17 cellular contexts compared by ENCODE assay signal in genomic region chr4:61783050-61783449, GRCh38.
A peak's percentile ranks its signal among the peaks of the same experiment; 100 is the strongest.
DNase-seq lines count a peak whose midpoint lies in the region; ATAC-seq and TF ChIP-seq lines count a peak whose summit lies in the region.
"Had no signal": no experiment of that assay in that cellular context is flagged by ENCODE, and none has a peak within 500 bp of the region (broad histone marks: within the 10 kb centered on the region; RNA-seq: fewer than 3 reads in every experiment).

No MANE protein-coding gene starts in this region.

- no peaks in the 10 kb centered on the region for H3K27me3 Mint-ChIP-seq in Calu3 (ENCODE audit: unreplicated experiment)

- BruUV-seq in Calu3 (replicated peaks; lab: Mats Ljungman, UMichigan): no TSS peak

- no peaks in the 10 kb centered on the region for H3K36me3 Mint-ChIP-seq in Calu3 (ENCODE audit: insufficient read depth, unreplicated experiment)

- TF ChIP-seq CTCF in GM13976 (IDR thresholded peaks at IDR 0.05; ENCODE audit: borderline replicate concordance, control extremely low read depth, extremely low read depth, insufficient read depth, missing control alignments): no peak
- TF ChIP-seq CTCF in Calu3 (IDR thresholded peaks at IDR 0.05; ENCODE audit: unreplicated experiment): no peak

- DNase-seq in posterior cingulate gyrus: no peak
- DNase-seq in GM13976 (ENCODE audit: low spot score): no peak
- no peak for DNase-seq in Calu3
- DNase-seq in NCI-H1694 (lab: John Stamatoyannopoulos, UW): no peak
- DNase-seq: activated CD4-positive, CD25-positive, alpha-beta regulatory T cell treated with anti-CD3 and anti-CD28 coated beads, Interleukin-2, amount 50 U/mL, for 72 hours; activated naive CD4-positive, alpha-beta T cell treated with anti-CD3 and anti-CD28 coated beads, Interleukin-2, amount 50 U/mL, for 16 hours; brain microvascular endothelial cell; Caco-2; GF-D8; kidney; NCI-H187; SJCRH30 had no signal

- ATAC-seq in GM18505 (IDR thresholded peaks at IDR 0.05; ENCODE audit: unreplicated experiment) (peak; percentile 84), GM19351 (IDR thresholded peaks at IDR 0.05; ENCODE audit: unreplicated experiment) (peak; percentile 90), HG02798 (IDR thresholded peaks at IDR 0.05; ENCODE audit: poor library complexity, unreplicated experiment) (peak; percentile 52), HG03565 (IDR thresholded peaks at IDR 0.05; ENCODE audit: unreplicated experiment) (peak; percentile 96)

- H3K9me3 Mint-ChIP-seq in Calu3 (ENCODE audit: low read depth, unreplicated experiment): no peaks in the 10 kb centered on the region

- in situ Hi-C loops in GM13976 (cut with MboI; ENCODE audit: low sequenced_read_pairs, unreplicated experiment): no loop called here

- intact Hi-C loops in posterior cingulate gyrus (cut with DNase I) (no loop called here), Calu3 (cut with micrococcal nuclease; ENCODE audit: unreplicated experiment) (no loop called here)

- no peak for TF ChIP-seq POLR2A in GM18505 (IDR thresholded peaks at IDR 0.05; ENCODE audit: borderline replicate concordance, extremely low read depth, insufficient read depth, insufficient read length)

- H3K4me1 Mint-ChIP-seq in Calu3 (ENCODE audit: low read depth, unreplicated experiment): no peaks in the 10 kb centered on the region
- H3K4me1 Mint-ChIP-seq: neural progenitor cell had no signal

- CTCF ChIA-PET in Calu3 (lab: Charles Lee): no interaction called here

- no peak overlapping the region for H3K4me3 Mint-ChIP-seq in Calu3 (ENCODE audit: low read depth, unreplicated experiment)
- H3K4me3 Mint-ChIP-seq: neural progenitor cell had no signal

- no peak overlapping the region for H3K27ac Mint-ChIP-seq in Calu3 (ENCODE audit: unreplicated experiment)
- H3K27ac Mint-ChIP-seq: neural progenitor cell had no signal
